ENCODE assay signal across 1 cellular context in genomic region chr17:32871736-32872135, GRCh38.
A peak's percentile ranks its signal among the peaks of the same experiment; 100 is the strongest.
TF ChIP-seq lines count a peak whose summit lies in the region.

No MANE protein-coding gene starts in this region.

TF ChIP-seq in K562, 482 proteins besides CTCF, POLR2A, EP300 and RAD21:
- TF ChIP-seq GABPA (tag; conservative IDR thresholded peaks at IDR 0.05; ENCODE audit: low read depth) (peak; percentile 72), CREB5 (CRISPR knock-in tag; IDR thresholded peaks at IDR 0.05) (no peak), SPI1 (IDR thresholded peaks at IDR 0.05; ENCODE audit: borderline replicate concordance, low read depth, low read length) (peak; percentile 85), MXI1 (IDR thresholded peaks at IDR 0.05; ENCODE audit: low read depth, low read length) (no peak), NR1H2 (CRISPR knock-in tag; IDR thresholded peaks at IDR 0.05) (no peak), ZNF830 (CRISPR knock-in tag; IDR thresholded peaks at IDR 0.05) (no peak), ZNF76 (CRISPR knock-in tag; IDR thresholded peaks at IDR 0.05; ENCODE audit: borderline replicate concordance) (no peak), ZNF695 (CRISPR knock-in tag; IDR thresholded peaks at IDR 0.05) (no peak), HDAC2 (IDR thresholded peaks at IDR 0.05) (no peak), NUFIP1 (IDR thresholded peaks at IDR 0.05; ENCODE audit: partially characterized antibody) (no peak), MAFG (tag; conservative IDR thresholded peaks at IDR 0.05) (no peak), ZNF589 (CRISPR knock-in tag; IDR thresholded peaks at IDR 0.05; ENCODE audit: low read depth) (no peak), ZBTB11 (CRISPR knock-in tag; IDR thresholded peaks at IDR 0.05) (peak in 2 of 3 experiments; percentile 40 to 91; a peak in 2 of 6 replicates), ZFP91 (CRISPR knock-in tag; IDR thresholded peaks at IDR 0.05) (no peak), SMARCA4 (IDR thresholded peaks at IDR 0.05) (no peak), CEBPG (CRISPR knock-in tag; IDR thresholded peaks at IDR 0.05) (no peak), CEBPG (tag; conservative IDR thresholded peaks at IDR 0.05 in 1 of 2, IDR thresholded peaks at IDR 0.05 in 1 of 2) (no peak), ZBTB40 (IDR thresholded peaks at IDR 0.05) (peak; percentile 79), ZBTB40 (CRISPR knock-in tag; IDR thresholded peaks at IDR 0.05) (no peak), XRCC5 (IDR thresholded peaks at IDR 0.05; ENCODE audit: low read depth, low read length) (no peak), ZBTB43 (CRISPR knock-in tag; IDR thresholded peaks at IDR 0.05) (no peak), GABPB1 (CRISPR knock-in tag; IDR thresholded peaks at IDR 0.05) (peak; percentile 77; the same call in 1 of the 2 replicates), RREB1 (CRISPR knock-in tag; IDR thresholded peaks at IDR 0.05) (no peak), NR0B1 (IDR thresholded peaks at IDR 0.05; ENCODE audit: partially characterized antibody) (no peak), TBL1XR1 (IDR thresholded peaks at IDR 0.05; ENCODE audit: low read length in 2 of 2) (no peak)
